1 cellular context compared by ENCODE assay signal in the genomic region with DNA sequence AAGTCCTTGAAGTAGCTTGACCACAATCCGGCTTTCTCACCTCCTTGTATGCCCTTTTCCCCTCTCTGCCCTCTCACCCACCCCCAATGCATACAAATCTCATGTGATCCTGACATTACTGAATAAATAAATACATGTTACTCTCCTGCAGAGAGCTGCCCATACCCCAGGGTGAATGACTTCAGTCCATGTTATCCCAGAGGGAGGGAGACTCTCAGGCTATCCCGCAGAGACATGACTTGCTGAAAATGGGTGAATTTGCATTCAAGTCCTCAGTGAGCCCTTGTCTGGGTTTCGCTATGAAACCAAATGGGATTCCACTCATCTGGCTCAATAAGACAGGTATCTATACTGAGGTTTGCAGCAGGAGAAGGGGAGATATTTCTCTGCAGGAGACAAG.
TF ChIP-seq lines count a peak whose summit lies in the region.

No MANE protein-coding gene starts in this region.

TF ChIP-seq in WTC11, 78 proteins besides CTCF, POLR2A, EP300 and RAD21 (continued from another document):
- TF ChIP-seq, protein P1, sequence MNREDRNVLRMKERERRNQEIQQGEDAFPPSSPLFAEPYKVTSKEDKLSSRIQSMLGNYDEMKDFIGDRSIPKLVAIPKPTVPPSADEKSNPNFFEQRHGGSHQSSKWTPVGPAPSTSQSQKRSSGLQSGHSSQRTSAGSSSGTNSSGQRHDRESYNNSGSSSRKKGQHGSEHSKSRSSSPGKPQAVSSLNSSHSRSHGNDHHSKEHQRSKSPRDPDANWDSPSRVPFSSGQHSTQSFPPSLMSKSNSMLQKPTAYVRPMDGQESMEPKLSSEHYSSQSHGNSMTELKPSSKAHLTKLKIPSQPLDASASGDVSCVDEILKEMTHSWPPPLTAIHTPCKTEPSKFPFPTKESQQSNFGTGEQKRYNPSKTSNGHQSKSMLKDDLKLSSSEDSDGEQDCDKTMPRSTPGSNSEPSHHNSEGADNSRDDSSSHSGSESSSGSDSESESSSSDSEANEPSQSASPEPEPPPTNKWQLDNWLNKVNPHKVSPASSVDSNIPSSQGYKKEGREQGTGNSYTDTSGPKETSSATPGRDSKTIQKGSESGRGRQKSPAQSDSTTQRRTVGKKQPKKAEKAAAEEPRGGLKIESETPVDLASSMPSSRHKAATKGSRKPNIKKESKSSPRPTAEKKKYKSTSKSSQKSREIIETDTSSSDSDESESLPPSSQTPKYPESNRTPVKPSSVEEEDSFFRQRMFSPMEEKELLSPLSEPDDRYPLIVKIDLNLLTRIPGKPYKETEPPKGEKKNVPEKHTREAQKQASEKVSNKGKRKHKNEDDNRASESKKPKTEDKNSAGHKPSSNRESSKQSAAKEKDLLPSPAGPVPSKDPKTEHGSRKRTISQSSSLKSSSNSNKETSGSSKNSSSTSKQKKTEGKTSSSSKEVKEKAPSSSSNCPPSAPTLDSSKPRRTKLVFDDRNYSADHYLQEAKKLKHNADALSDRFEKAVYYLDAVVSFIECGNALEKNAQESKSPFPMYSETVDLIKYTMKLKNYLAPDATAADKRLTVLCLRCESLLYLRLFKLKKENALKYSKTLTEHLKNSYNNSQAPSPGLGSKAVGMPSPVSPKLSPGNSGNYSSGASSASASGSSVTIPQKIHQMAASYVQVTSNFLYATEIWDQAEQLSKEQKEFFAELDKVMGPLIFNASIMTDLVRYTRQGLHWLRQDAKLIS (CRISPR knock-in tag; IDR thresholded peaks at IDR 0.05; ENCODE audit: borderline replicate concordance), result no peak
- TF ChIP-seq ZNF263 (CRISPR knock-in tag; IDR thresholded peaks at IDR 0.05; ENCODE audit: low read depth) (no peak), SOX15 (CRISPR knock-in tag; IDR thresholded peaks at IDR 0.05) (no peak), ZNF423 (CRISPR knock-in tag; IDR thresholded peaks at IDR 0.05) (no peak), ELF4 (CRISPR knock-in tag; IDR thresholded peaks at IDR 0.05; ENCODE audit: low read depth) (no peak), ZNF396 (CRISPR knock-in tag; IDR thresholded peaks at IDR 0.05; ENCODE audit: borderline replicate concordance) (no peak)
